9 cellular contexts compared by ENCODE assay signal in the genomic region with DNA sequence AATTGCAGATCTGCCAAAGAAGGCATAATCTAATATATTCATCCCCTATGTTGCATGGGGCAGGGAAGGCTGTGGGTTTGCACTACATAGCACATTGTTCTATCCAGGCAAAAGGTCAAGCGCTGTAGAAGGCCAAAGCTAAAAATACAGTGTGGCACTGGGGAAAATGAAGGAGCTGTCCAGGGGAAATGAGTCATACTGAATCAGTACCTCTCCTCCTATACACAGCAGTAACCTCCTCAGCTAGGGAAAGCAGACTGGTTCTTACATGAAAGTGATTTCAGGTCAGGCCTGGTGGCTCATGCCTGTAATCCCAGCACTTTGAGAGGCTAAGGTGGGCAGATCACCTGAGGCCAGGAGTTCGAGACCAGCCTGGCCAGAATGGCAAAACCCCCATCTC. TPM values are rescaled to one million over a fixed set of nuclear protein-coding genes. Genes with fewer than 3 reads are reported as not detected.
DNase-seq lines count a peak whose midpoint lies in the region; ATAC-seq and TF ChIP-seq lines count a peak whose summit lies in the region.
"Had no signal": no experiment of that assay in that cellular context is flagged by ENCODE, and none has a peak within 500 bp of the region (broad histone marks: within the 10 kb centered on the region; RNA-seq: fewer than 3 reads in every experiment).

No MANE protein-coding gene starts in this region.

- H2AFZ ChIP-seq in OCI-LY7 (ENCODE audit: low read length) = no peak overlapping the region

- BruUV-seq in Panc1 (replicated peaks; lab: Mats Ljungman, UMichigan) = no TSS peak
- no TSS peak for BruUV-seq in OCI-LY7 (replicated peaks; lab: Mats Ljungman, UMichigan)

- TF ChIP-seq CTCF in Panc1 (IDR thresholded peaks at IDR 0.05) (no peak), esophagus muscularis mucosa (IDR thresholded peaks at IDR 0.05) (no peak), omental fat pad (IDR thresholded peaks at IDR 0.05) (no peak), OCI-LY7 (conservative IDR thresholded peaks at IDR 0.05; ENCODE audit: low read length) (no peak)

- H3K27me3 Mint-ChIP-seq in CD4-positive, alpha-beta memory T cell = peaks cover 6 to 14% of the 10 kb centered on the region in 2 donors
- peaks cover 1 to 34% of the 10 kb centered on the region in 2 donors for H3K27me3 Mint-ChIP-seq in CD8-positive, alpha-beta memory T cell

- no peak for TF ChIP-seq POLR2A in esophagus muscularis mucosa (IDR thresholded peaks at IDR 0.05; ENCODE audit: low read depth)

- H3K36me3 ChIP-seq in Panc1 (ENCODE audit: control insufficient read depth, insufficient read depth, low read length) (no peaks in the 10 kb centered on the region), esophagus muscularis mucosa (no peaks in the 10 kb centered on the region), OCI-LY7 (ENCODE audit: insufficient read depth, low read length) (no peaks in the 10 kb centered on the region)
- no peaks in the 10 kb centered on the region for H3K36me3 ChIP-seq in CD4-positive, alpha-beta memory T cell (ENCODE audit: insufficient read depth, low read length)
- H3K36me3 ChIP-seq in CD8-positive, alpha-beta memory T cell (ENCODE audit: insufficient read depth, low read length) = no peaks in the 10 kb centered on the region

- H3K9me3 Mint-ChIP-seq in CD4-positive, alpha-beta memory T cell = no peaks in the 10 kb centered on the region
- no peaks in the 10 kb centered on the region for H3K9me3 Mint-ChIP-seq in CD8-positive, alpha-beta memory T cell

- CTCF ChIA-PET in Panc1 (lab: Charles Lee) = no interaction called here
- CTCF ChIA-PET in CD4-positive, alpha-beta memory T cell (lab: Charles Lee; ENCODE audit: partially characterized antibody) = no interaction called here
- CTCF ChIA-PET in OCI-LY7 (lab: Charles Lee; ENCODE audit: unreplicated experiment) = no interaction called here
- CTCF ChIA-PET in CD8-positive, alpha-beta memory T cell (lab: Charles Lee) = no interaction called here

- H3K4me3 ChIP-seq in Panc1 (ENCODE audit: low read depth in 2 of 2, low read length in 2 of 2) (no peak overlapping the region), esophagus muscularis mucosa (no peak overlapping the region), OCI-LY7 (ENCODE audit: low read depth, low read length, poor library complexity, severe bottlenecking) (no peak overlapping the region)
- no peak overlapping the region for H3K4me3 ChIP-seq in CD4-positive, alpha-beta memory T cell (ENCODE audit: low read length in 2 of 2)
- H3K4me3 ChIP-seq in CD8-positive, alpha-beta memory T cell (ENCODE audit: low read length) = no peak overlapping the region

- H3K27me3 ChIP-seq in Panc1 (ENCODE audit: control insufficient read depth, insufficient read depth, low read length) (no peaks in the 10 kb centered on the region), esophagus muscularis mucosa (no peaks in the 10 kb centered on the region)
- H3K27me3 ChIP-seq in CD4-positive, alpha-beta memory T cell (ENCODE audit: insufficient read depth, low read length) = no peaks in the 10 kb centered on the region
- H3K27me3 ChIP-seq in CD8-positive, alpha-beta memory T cell (ENCODE audit: insufficient read depth, low read length, poor library complexity, severe bottlenecking) = no peaks in the 10 kb centered on the region

- DNase-seq in DMS53 (lab: John Stamatoyannopoulos, UW) (peak; percentile 85), Panc1 (ENCODE audit: low read depth, low spot score) (peak; percentile 87), esophagus muscularis mucosa (ENCODE audit: extremely low spot score) (no peak), omental fat pad (ENCODE audit: low spot score) (no peak), OCI-LY7 (ENCODE audit: low spot score) (no peak)
- DNase-seq in CD4-positive, alpha-beta memory T cell = no peak
- DNase-seq in CD8-positive, alpha-beta memory T cell = no peak
- DNase-seq: activated CD8-positive, alpha-beta memory T cell treated with anti-CD3 and anti-CD28 coated beads for 24 hours had no signal

- no peaks in the 10 kb centered on the region for H3K4me1 Mint-ChIP-seq in CD4-positive, alpha-beta memory T cell
- no peaks in the 10 kb centered on the region for H3K4me1 Mint-ChIP-seq in CD8-positive, alpha-beta memory T cell

- intact Hi-C loops in Panc1 (cut with micrococcal nuclease; ENCODE audit: unreplicated experiment) = no loop called here
- intact Hi-C loops in esophagus muscularis mucosa (cut with DNase I) = no loop called here
- intact Hi-C loops in CD4-positive, alpha-beta memory T cell (cut with micrococcal nuclease) = no loop called here
- intact Hi-C loops in OCI-LY7 (cut with micrococcal nuclease; ENCODE audit: unreplicated experiment) = no loop called here

- H3K79me2 ChIP-seq in OCI-LY7 (ENCODE audit: insufficient read depth, low read depth, low read length) = no peaks in the 10 kb centered on the region

- no peak overlapping the region for H3K27ac ChIP-seq in Panc1 (ENCODE audit: low read length)
- peak overlapping the region; percentile 58 to 80 (median 69) for H3K27ac ChIP-seq in esophagus muscularis mucosa (replicated peaks in 1 of 4)
- no peak overlapping the region for H3K27ac ChIP-seq in CD4-positive, alpha-beta memory T cell (ENCODE audit: low read depth, low read length)
- H3K27ac ChIP-seq in OCI-LY7 (ENCODE audit: low read depth, low read length, poor library complexity, severe bottlenecking) = no peak overlapping the region
- no peak overlapping the region for H3K27ac ChIP-seq in CD8-positive, alpha-beta memory T cell (ENCODE audit: low read depth, low read length)

- H3K36me3 Mint-ChIP-seq in CD4-positive, alpha-beta memory T cell = no peaks in the 10 kb centered on the region
- no peaks in the 10 kb centered on the region for H3K36me3 Mint-ChIP-seq in CD8-positive, alpha-beta memory T cell

- H3K9me3 ChIP-seq in Panc1 (ENCODE audit: control insufficient read depth, insufficient read depth, low read depth, low read length) (no peaks in the 10 kb centered on the region), esophagus muscularis mucosa (no peaks in the 10 kb centered on the region), OCI-LY7 (ENCODE audit: low read length) (no peaks in the 10 kb centered on the region)
- no peaks in the 10 kb centered on the region for H3K9me3 ChIP-seq in CD4-positive, alpha-beta memory T cell (ENCODE audit: control insufficient read depth in 1 of 2, low read length in 2 of 2)
- H3K9me3 ChIP-seq in CD8-positive, alpha-beta memory T cell (ENCODE audit: low read length) = no peaks in the 10 kb centered on the region

- H3K27ac Mint-ChIP-seq in CD4-positive, alpha-beta memory T cell = no peak overlapping the region
- H3K27ac Mint-ChIP-seq in CD8-positive, alpha-beta memory T cell = no peak overlapping the region

- in situ Hi-C loops in Panc1 (cut with HindIII; ENCODE audit: low pct_unique_long_range_greater_than_20kb, low sequenced_read_pairs) = no loop called here

- TF ChIP-seq EP300 in esophagus muscularis mucosa (IDR thresholded peaks at IDR 0.05) = no peak

- no peak overlapping the region for H3K4me3 Mint-ChIP-seq in CD4-positive, alpha-beta memory T cell
- H3K4me3 Mint-ChIP-seq in CD8-positive, alpha-beta memory T cell = no peak overlapping the region

- POLR2A ChIA-PET in Panc1 (lab: Charles Lee) (no interaction called here), OCI-LY7 (lab: Charles Lee) (no interaction called here)
- POLR2A ChIA-PET in CD4-positive, alpha-beta memory T cell (lab: Charles Lee; ENCODE audit: partially characterized antibody) = interaction anchor here (0.6 kb wide), 1 partner anchor 774 kb away, joined by 3 read pairs; no protein-coding TSS in a partner anchor
- POLR2A ChIA-PET in CD8-positive, alpha-beta memory T cell (lab: Charles Lee) = no interaction called here

- H3K4me2 ChIP-seq in OCI-LY7 (ENCODE audit: low read length) = no peak overlapping the region

- H3K4me1 ChIP-seq in Panc1 (ENCODE audit: control insufficient read depth, insufficient read depth, low read length) (peaks cover 3% of the 10 kb centered on the region), esophagus muscularis mucosa (peaks cover 27 to 37% (median 30%) of the 10 kb centered on the region in 4 donors), OCI-LY7 (ENCODE audit: insufficient read depth, low read length, poor library complexity, severe bottlenecking) (no peaks in the 10 kb centered on the region)
- no peaks in the 10 kb centered on the region for H3K4me1 ChIP-seq in CD4-positive, alpha-beta memory T cell (ENCODE audit: insufficient read depth, low read length)
- no peaks in the 10 kb centered on the region for H3K4me1 ChIP-seq in CD8-positive, alpha-beta memory T cell (ENCODE audit: insufficient read depth, low read length)

- no peaks in the 10 kb centered on the region for H4K20me1 ChIP-seq in OCI-LY7 (ENCODE audit: insufficient read depth, low read length)

- 44% methylated on average over 2 of the region's 2 CpGs for WGBS in esophagus muscularis mucosa

- ATAC-seq in Panc1 = peak; percentile 98
- ATAC-seq in omental fat pad (ENCODE audit: low FRiP score) = peak; percentile 95
- ATAC-seq in HG03108 (IDR thresholded peaks at IDR 0.05; ENCODE audit: unreplicated experiment) = no peak

- no peaks in the 10 kb centered on the region for H3K9me2 ChIP-seq in OCI-LY7 (ENCODE audit: insufficient read depth, low read length)

RNA-seq across cellular contexts. Expression of a gene that starts 31.0 kb away (rescaled TPM):
- 18.6 TPM for total RNA-seq in Panc1 (2021; ENCODE audit: unreplicated experiment)
- 26.4 TPM for polyA plus RNA-seq in Panc1 (2012; ENCODE audit: insufficient read length)
- 100 to 1,000 TPM; 135 to 158 (median 140) TPM for total RNA-seq in esophagus muscularis mucosa
- 10 to 100 TPM; 14.4 to 25.9 (median 20.2) TPM for total RNA-seq in omental fat pad
- 1 to 10 TPM; 6.4 to 7.2 TPM for total RNA-seq in CD4-positive, alpha-beta memory T cell
- 1 to 10 TPM; 7.8 to 9.0 TPM for polyA plus RNA-seq in CD4-positive, alpha-beta memory T cell
- 24.1 and 29.6 TPM in 2 replicates for total RNA-seq in OCI-LY7 (2014; rRNA removed; shearing (Covaris generic))
- 28.4 and 38.2 TPM in 2 replicates for total RNA-seq in OCI-LY7 (2022)
- total RNA-seq in CD8-positive, alpha-beta memory T cell = 10 to 100 TPM; 11.8 to 12.6 TPM
- polyA plus RNA-seq in CD8-positive, alpha-beta memory T cell = 16.3 TPM

Comparison
In these comparisons a context has a peak if more than half of its experiments do, and no peak if none do; other contexts are left out.
1. DNase-seq: peak in DMS53 (single experiment) and Panc1 (single experiment); none in esophagus muscularis mucosa (single experiment), omental fat pad (single experiment), CD4-positive, alpha-beta memory T cell (0 of 5), OCI-LY7 (single experiment) and CD8-positive, alpha-beta memory T cell (0 of 5).
2. H3K27ac ChIP-seq: peak in esophagus muscularis mucosa (4 of 4); none in Panc1 (single experiment), CD4-positive, alpha-beta memory T cell (single experiment), OCI-LY7 (single experiment) and CD8-positive, alpha-beta memory T cell (single experiment).